ENCODE assay signal across 15 cellular contexts in the genomic region with DNA sequence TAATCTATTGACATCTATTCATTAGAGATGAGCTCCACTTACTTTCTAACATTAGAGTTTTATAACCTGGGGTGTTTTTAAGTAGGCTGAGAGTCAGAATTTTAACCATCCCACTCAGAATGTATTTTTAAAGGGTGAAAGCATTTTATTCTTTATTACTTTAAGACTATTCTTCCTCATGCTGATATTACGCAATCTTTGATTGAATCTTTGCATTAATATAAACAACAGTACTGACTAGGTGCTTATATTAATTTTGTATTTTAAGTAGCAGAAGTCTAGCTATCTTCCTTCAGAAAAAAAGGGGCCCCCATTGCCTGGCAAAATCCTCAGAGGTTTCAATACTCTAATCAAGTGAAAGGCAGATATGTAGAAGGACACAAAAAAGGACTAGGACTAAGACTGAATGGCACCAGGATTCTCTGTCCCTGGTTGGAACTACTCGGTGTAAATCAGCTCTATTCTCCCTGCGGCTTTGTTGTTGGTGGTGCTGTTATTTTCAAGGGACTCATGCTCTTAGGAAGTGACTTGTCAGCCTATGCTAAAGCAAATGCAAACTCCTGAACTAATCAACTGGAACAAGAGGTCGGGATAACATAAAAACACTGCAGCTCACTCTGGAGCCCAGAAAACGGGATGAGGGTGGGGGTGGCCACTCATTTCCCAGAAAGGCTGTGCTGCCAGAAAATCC.
"Had no signal": no experiment of that assay in that cellular context is flagged by ENCODE, and none has a peak within 500 bp of the region (broad histone marks: within the 10 kb centered on the region; RNA-seq: fewer than 3 reads in every experiment).

No MANE protein-coding gene starts in this region.

- H3K9me3 Mint-ChIP-seq: activated naive CD4-positive, alpha-beta T cell treated with anti-CD3 and anti-CD28 coated beads, Interleukin-2, amount 50 U/mL, for 24 hours; dendritic cell treated with granulocyte-macrophage colony-stimulating factor and Interleukin-4, amounts not matched to agents 40 ng/mL and 50 ng/mL, for 4 days; stimulated activated naive B cell treated with anti-CD40 and anti-IgM and Interleukin-4, amounts not matched to agents 10 μg/mL and 1 μg/mL and 100 μg/mL, for 72 hours had no signal

- H3K36me3 Mint-ChIP-seq: activated naive CD4-positive, alpha-beta T cell treated with anti-CD3 and anti-CD28 coated beads, Interleukin-2, amount 50 U/mL, for 24 hours; stimulated activated naive B cell treated with anti-CD40 and anti-IgM and Interleukin-4, amounts not matched to agents 10 μg/mL and 1 μg/mL and 100 μg/mL, for 72 hours had no signal

- H3K9me3 ChIP-seq: left ventricle myocardium inferior, ovary, upper lobe of right lung had no signal

- H3K4me2 ChIP-seq: hepatocyte had no signal

- H3K4me3 Mint-ChIP-seq: activated naive CD4-positive, alpha-beta T cell treated with anti-CD3 and anti-CD28 coated beads, Interleukin-2, amount 50 U/mL, for 24 hours; dendritic cell treated with granulocyte-macrophage colony-stimulating factor and Interleukin-4, amounts not matched to agents 40 ng/mL and 50 ng/mL, for 4 days; stimulated activated naive B cell treated with anti-CD40 and anti-IgM and Interleukin-4, amounts not matched to agents 10 μg/mL and 1 μg/mL and 100 μg/mL, for 72 hours had no signal

- H3K4me1 ChIP-seq: foreskin keratinocyte, left ventricle myocardium inferior, upper lobe of right lung had no signal

- H2AFZ ChIP-seq: hepatocyte had no signal

- H3K27ac ChIP-seq: foreskin keratinocyte, hepatocyte, left ventricle myocardium inferior, ovary, upper lobe of right lung had no signal

- H3K36me3 ChIP-seq: left ventricle myocardium inferior, ovary, upper lobe of right lung had no signal

- H3K79me2 ChIP-seq: hepatocyte had no signal

- H3K4me3 ChIP-seq: hepatocyte, left ventricle myocardium inferior, ovary, upper lobe of right lung had no signal

- H3K27me3 Mint-ChIP-seq: activated naive CD4-positive, alpha-beta T cell treated with anti-CD3 and anti-CD28 coated beads, Interleukin-2, amount 50 U/mL, for 24 hours; dendritic cell treated with granulocyte-macrophage colony-stimulating factor and Interleukin-4, amounts not matched to agents 40 ng/mL and 50 ng/mL, for 4 days; stimulated activated naive B cell treated with anti-CD40 and anti-IgM and Interleukin-4, amounts not matched to agents 10 μg/mL and 1 μg/mL and 100 μg/mL, for 72 hours had no signal

- H3K27ac Mint-ChIP-seq: activated naive CD4-positive, alpha-beta T cell treated with anti-CD3 and anti-CD28 coated beads, Interleukin-2, amount 50 U/mL, for 24 hours; dendritic cell treated with granulocyte-macrophage colony-stimulating factor and Interleukin-4, amounts not matched to agents 40 ng/mL and 50 ng/mL, for 4 days; stimulated activated naive B cell treated with anti-CD40 and anti-IgM and Interleukin-4, amounts not matched to agents 10 μg/mL and 1 μg/mL and 100 μg/mL, for 72 hours had no signal

- DNase-seq: activated CD4-positive, alpha-beta T cell treated with anti-CD3 and anti-CD28 coated beads, Interleukin-2, amount 50 U/mL, for 4 hours; activated CD4-positive, CD25-positive, alpha-beta regulatory T cell treated with anti-CD3 and anti-CD28 coated beads, Interleukin-2, amount 50 U/mL, for 72 hours; activated gamma-delta T cell; foreskin keratinocyte; kidney; left ventricle myocardium inferior; mammary epithelial cell; ovary; stimulated activated naive B cell treated with anti-CD40 and anti-IgM and Interleukin-4, amounts not matched to agents 10 μg/mL and 1 μg/mL and 100 μg/mL, for 72 hours; T-helper 1 cell; T-helper 9 cell; upper lobe of right lung had no signal

- ATAC-seq: foreskin keratinocyte; stimulated activated naive B cell treated with anti-CD40 and anti-IgM and Interleukin-4, amounts not matched to agents 10 μg/mL and 1 μg/mL and 100 μg/mL, for 72 hours; upper lobe of right lung had no signal

- H3K27me3 ChIP-seq: foreskin keratinocyte, hepatocyte, ovary, upper lobe of right lung had no signal

- H3K4me1 Mint-ChIP-seq: activated naive CD4-positive, alpha-beta T cell treated with anti-CD3 and anti-CD28 coated beads, Interleukin-2, amount 50 U/mL, for 24 hours; stimulated activated naive B cell treated with anti-CD40 and anti-IgM and Interleukin-4, amounts not matched to agents 10 μg/mL and 1 μg/mL and 100 μg/mL, for 72 hours had no signal
